In the genomic region with DNA sequence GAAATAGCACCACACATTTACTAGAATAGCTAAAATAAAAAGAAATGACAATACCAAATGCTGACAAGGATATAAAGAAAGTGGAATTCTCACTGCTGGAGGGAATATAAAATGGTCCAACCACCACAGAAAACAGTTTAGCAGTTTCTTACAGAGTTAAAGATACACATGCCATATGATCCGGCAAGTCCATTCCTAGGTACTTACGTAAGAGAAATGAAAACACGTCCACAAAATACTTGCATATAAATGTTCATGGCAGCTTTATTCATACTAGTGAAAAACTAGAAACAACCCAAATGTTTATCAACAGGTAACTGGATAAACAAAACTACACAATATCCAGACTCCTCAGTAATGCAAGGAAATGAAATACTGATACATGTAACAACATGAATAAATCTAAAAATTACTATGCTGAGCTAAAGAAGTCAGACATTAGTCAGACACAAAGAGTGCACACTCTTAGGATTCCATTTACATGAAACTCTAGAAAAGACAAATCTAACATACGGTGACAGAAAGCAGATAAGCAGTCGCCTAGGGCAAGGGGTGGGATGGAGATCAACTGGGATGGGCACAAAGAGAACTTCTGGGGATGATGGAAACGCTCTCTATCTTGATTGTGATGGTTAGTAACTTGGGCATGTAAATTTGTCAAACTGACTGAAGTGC, we compare ENCODE assay signal across 17 cellular contexts.
DNase-seq lines count a peak whose midpoint lies in the region; ATAC-seq, FAIRE-seq and TF ChIP-seq lines count a peak whose summit lies in the region.
"Had no signal": no experiment of that assay in that cellular context is flagged by ENCODE, and none has a peak within 500 bp of the region (broad histone marks: within the 10 kb centered on the region; RNA-seq: fewer than 3 reads in every experiment).

No MANE protein-coding gene starts in this region.

- ATAC-seq in A549 = no peak
- ATAC-seq in effector memory CD8-positive, alpha-beta T cell (replicated peaks) = no peak
- no peak for ATAC-seq in GM19452 (IDR thresholded peaks at IDR 0.05; ENCODE audit: unreplicated experiment)
- ATAC-seq: Panc1 had no signal

- H2AK5ac ChIP-seq in mesenchymal stem cell (ENCODE audit: low read length, severe bottlenecking) = no peak overlapping the region

- no peaks in the 10 kb centered on the region for H3K4me1 ChIP-seq in A549
- peaks cover 11% of the 10 kb centered on the region for H3K4me1 ChIP-seq in mesenchymal stem cell (ENCODE audit: control insufficient read depth, insufficient read depth, low read depth, low read length)

- no peak overlapping the region for H4K91ac ChIP-seq in mesenchymal stem cell (ENCODE audit: low read length)

- H2BK15ac ChIP-seq in mesenchymal stem cell (ENCODE audit: low read depth, poor library complexity, severe bottlenecking) = no peak overlapping the region

- WGBS in A549 (ENCODE audit: missing lambda C conversion rate) = 84% methylated on average over 6 of the region's 6 CpGs
- WGBS in mesenchymal stem cell = 77% methylated on average over 5 of the region's 6 CpGs

- H3K18ac ChIP-seq in mesenchymal stem cell (ENCODE audit: low read depth in 1 of 2, low read length in 2 of 2) = no peak overlapping the region

- H3K27me3 ChIP-seq in mesenchymal stem cell (ENCODE audit: control insufficient read depth in 1 of 2, insufficient read depth in 1 of 2, low read length in 2 of 2) = no peaks in the 10 kb centered on the region

- H2AFZ ChIP-seq in mesenchymal stem cell (ENCODE audit: low read depth, low read length) = no peak overlapping the region

- no peak overlapping the region for H3K9ac ChIP-seq in mesenchymal stem cell (ENCODE audit: low read length)
- H3K9ac ChIP-seq: KMS-11 had no signal

- no peak overlapping the region for H2BK120ac ChIP-seq in mesenchymal stem cell (ENCODE audit: low read depth, low read length)

- peaks cover 19 to 35% of the 10 kb centered on the region in 2 donors for H3K4me1 Mint-ChIP-seq in effector memory CD8-positive, alpha-beta T cell (ENCODE audit: low read depth in 2 of 2)
- H3K4me1 Mint-ChIP-seq in nephron = peaks cover 57% of the 10 kb centered on the region
- peaks cover 46% of the 10 kb centered on the region for H3K4me1 Mint-ChIP-seq in activated naive CD8-positive, alpha-beta T cell treated with anti-CD3 and anti-CD28 coated beads for 36 hours

- no peak overlapping the region for H2BK12ac ChIP-seq in mesenchymal stem cell (ENCODE audit: low read length in 2 of 2)

- DNase-seq in A549 (ENCODE audit: low read depth in 1 of 2, low spot score in 1 of 2) (no peak), NCI-H226 (peak; percentile 68), mesenchymal stem cell (no peak), anterior cingulate cortex (lab: John Stamatoyannopoulos, UW) (no peak)
- no peak for DNase-seq in effector memory CD8-positive, alpha-beta T cell
- no peak for DNase-seq in activated naive CD8-positive, alpha-beta T cell treated with anti-CD3 and anti-CD28 coated beads for 36 hours
- DNase-seq: C1 segment of cervical spinal cord, GOT3, NCI-H1092 treated with DMSO at 0.1 percent for 48 hours, NCI-H187 treated with DMSO at 0.1 percent for 48 hours, NCI-H774, SHP77 treated with DMSO at 0.1 percent for 48 hours had no signal

- no peak overlapping the region for H3K23ac ChIP-seq in mesenchymal stem cell (ENCODE audit: low read length in 2 of 2)

- peak; percentile 18 for FAIRE-seq in A549 (lab: Jason Lieb, UNC)
- FAIRE-seq: GM18507 had no signal

- no peak for TF ChIP-seq RAD21 in A549 (conservative IDR thresholded peaks at IDR 0.05 in 1 of 2, IDR thresholded peaks at IDR 0.05 in 1 of 2)

- H2BK5ac ChIP-seq in mesenchymal stem cell (ENCODE audit: low read depth, low read length, poor library complexity, severe bottlenecking) = no peak overlapping the region

- POLR2A ChIA-PET in A549 (lab: Yijun Ruan, JAX) = no interaction called here

- peaks cover 3 to 4% of the 10 kb centered on the region in 2 experiments for H3K36me3 ChIP-seq in mesenchymal stem cell (ENCODE audit: control insufficient read depth in 1 of 2, insufficient read depth in 2 of 2, low read depth in 1 of 2, low read length in 2 of 2)

- TF ChIP-seq CTCF in A549 (IDR thresholded peaks at IDR 0.05) = no peak
- TF ChIP-seq CTCF in nephron (IDR thresholded peaks at IDR 0.05; ENCODE audit: unreplicated experiment in 3 of 3) = no peak

- H3K27me3 Mint-ChIP-seq in effector memory CD8-positive, alpha-beta T cell = no peaks in the 10 kb centered on the region
- H3K27me3 Mint-ChIP-seq in nephron (ENCODE audit: low read depth) = no peaks in the 10 kb centered on the region
- H3K27me3 Mint-ChIP-seq in activated naive CD8-positive, alpha-beta T cell treated with anti-CD3 and anti-CD28 coated beads for 36 hours = no peaks in the 10 kb centered on the region

- H3K4me3 ChIP-seq in A549 (no peak overlapping the region), mesenchymal stem cell (ENCODE audit: insufficient read depth in 1 of 2, low read depth in 1 of 2, low read length in 2 of 2) (no peak overlapping the region)

- no peak overlapping the region for H3K14ac ChIP-seq in mesenchymal stem cell (ENCODE audit: low read length in 2 of 2)

- no peaks in the 10 kb centered on the region for H3K9me3 Mint-ChIP-seq in effector memory CD8-positive, alpha-beta T cell
- H3K9me3 Mint-ChIP-seq in nephron = no peaks in the 10 kb centered on the region
- no peaks in the 10 kb centered on the region for H3K9me3 Mint-ChIP-seq in activated naive CD8-positive, alpha-beta T cell treated with anti-CD3 and anti-CD28 coated beads for 36 hours

- peaks cover 15% of the 10 kb centered on the region for H3K36me3 Mint-ChIP-seq in effector memory CD8-positive, alpha-beta T cell (ENCODE audit: insufficient read depth)
- peaks cover 49% of the 10 kb centered on the region for H3K36me3 Mint-ChIP-seq in nephron (ENCODE audit: low read depth)
- H3K36me3 Mint-ChIP-seq in activated naive CD8-positive, alpha-beta T cell treated with anti-CD3 and anti-CD28 coated beads for 36 hours = peaks cover 26% of the 10 kb centered on the region

- H3K9me3 ChIP-seq in A549 (no peaks in the 10 kb centered on the region), mesenchymal stem cell (ENCODE audit: control insufficient read depth, low read length) (no peaks in the 10 kb centered on the region)

- no peak overlapping the region for H4K8ac ChIP-seq in mesenchymal stem cell (ENCODE audit: low read length)

- TF ChIP-seq POLR2A in A549 (IDR thresholded peaks at IDR 0.05; ENCODE audit: low read length) = no peak

- peak overlapping the region; percentile 11 to 30 for H3K27ac Mint-ChIP-seq in effector memory CD8-positive, alpha-beta T cell
- H3K27ac Mint-ChIP-seq in nephron = peak overlapping the region in 2 of 3 experiments; percentile 10 to 48
- H3K27ac Mint-ChIP-seq in activated naive CD8-positive, alpha-beta T cell treated with anti-CD3 and anti-CD28 coated beads for 36 hours = no peak overlapping the region

- no peak overlapping the region for H3K4me3 Mint-ChIP-seq in effector memory CD8-positive, alpha-beta T cell
- no peak overlapping the region for H3K4me3 Mint-ChIP-seq in nephron
- no peak overlapping the region for H3K4me3 Mint-ChIP-seq in activated naive CD8-positive, alpha-beta T cell treated with anti-CD3 and anti-CD28 coated beads for 36 hours

- H3K79me1 ChIP-seq in mesenchymal stem cell (replicated peaks; ENCODE audit: low read length, poor library complexity, severe bottlenecking) = peaks cover 17% of the 10 kb centered on the region

- H3K4me2 ChIP-seq in A549 (no peak overlapping the region), mesenchymal stem cell (ENCODE audit: low read length, poor library complexity, severe bottlenecking) (no peak overlapping the region)
- H3K4me2 ChIP-seq: KMS-11 had no signal

- CTCF ChIA-PET in A549 (lab: Yijun Ruan, JAX) = interaction anchor here (1.0 to 9.1 kb wide), 7 partner anchors 9 to 317 kb away, joined by 3 to 117 read pairs (median 3); partner anchors contain the start of gene HIC1

- no peak overlapping the region for H3K4ac ChIP-seq in mesenchymal stem cell (ENCODE audit: low read depth in 1 of 2, low read length in 2 of 2)

- no peak for TF ChIP-seq EP300 in A549 (IDR thresholded peaks at IDR 0.05)

- H3K27ac ChIP-seq in A549 (no peak overlapping the region), mesenchymal stem cell (ENCODE audit: low read length, poor library complexity, severe bottlenecking) (no peak overlapping the region)
- H3K27ac ChIP-seq: KMS-11 had no signal

TF ChIP-seq in A549, 52 proteins besides CTCF, POLR2A, EP300 and RAD21:
- no peak for TF ChIP-seq RCOR1 (IDR thresholded peaks at IDR 0.05; ENCODE audit: low read depth, low read length)
- no peak for TF ChIP-seq TFCP2L1 (CRISPR knock-in tag; IDR thresholded peaks at IDR 0.05)
- no peak for TF ChIP-seq ZSCAN20 (CRISPR knock-in tag; IDR thresholded peaks at IDR 0.05)
- TF ChIP-seq JUNB (IDR thresholded peaks at IDR 0.05) = no peak
- no peak for TF ChIP-seq BCL3 (IDR thresholded peaks at IDR 0.05)
- no peak for TF ChIP-seq NPAS2 (CRISPR knock-in tag; IDR thresholded peaks at IDR 0.05; ENCODE audit: borderline replicate concordance)
- no peak for TF ChIP-seq FOSL2 (IDR thresholded peaks at IDR 0.05)
- TF ChIP-seq FOSL2 (CRISPR knock-in tag; IDR thresholded peaks at IDR 0.05) = no peak
- TF ChIP-seq NR3C1 (IDR thresholded peaks at IDR 0.05) = no peak
- no peak for TF ChIP-seq FOSB (CRISPR knock-in tag; IDR thresholded peaks at IDR 0.05)
- TF ChIP-seq, protein P1, sequence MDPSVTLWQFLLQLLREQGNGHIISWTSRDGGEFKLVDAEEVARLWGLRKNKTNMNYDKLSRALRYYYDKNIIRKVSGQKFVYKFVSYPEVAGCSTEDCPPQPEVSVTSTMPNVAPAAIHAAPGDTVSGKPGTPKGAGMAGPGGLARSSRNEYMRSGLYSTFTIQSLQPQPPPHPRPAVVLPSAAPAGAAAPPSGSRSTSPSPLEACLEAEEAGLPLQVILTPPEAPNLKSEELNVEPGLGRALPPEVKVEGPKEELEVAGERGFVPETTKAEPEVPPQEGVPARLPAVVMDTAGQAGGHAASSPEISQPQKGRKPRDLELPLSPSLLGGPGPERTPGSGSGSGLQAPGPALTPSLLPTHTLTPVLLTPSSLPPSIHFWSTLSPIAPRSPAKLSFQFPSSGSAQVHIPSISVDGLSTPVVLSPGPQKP (IDR thresholded peaks at IDR 0.05; ENCODE audit: low read depth, low read length) = no peak
- no peak for TF ChIP-seq TP53 (CRISPR knock-in tag; IDR thresholded peaks at IDR 0.05)
- TF ChIP-seq PHF8 (IDR thresholded peaks at IDR 0.05; ENCODE audit: borderline replicate concordance, low read depth) = no peak
TF ChIP-seq in A549: peak in this region for 0.
